15 cellular contexts compared by ENCODE assay signal in the genomic region with DNA sequence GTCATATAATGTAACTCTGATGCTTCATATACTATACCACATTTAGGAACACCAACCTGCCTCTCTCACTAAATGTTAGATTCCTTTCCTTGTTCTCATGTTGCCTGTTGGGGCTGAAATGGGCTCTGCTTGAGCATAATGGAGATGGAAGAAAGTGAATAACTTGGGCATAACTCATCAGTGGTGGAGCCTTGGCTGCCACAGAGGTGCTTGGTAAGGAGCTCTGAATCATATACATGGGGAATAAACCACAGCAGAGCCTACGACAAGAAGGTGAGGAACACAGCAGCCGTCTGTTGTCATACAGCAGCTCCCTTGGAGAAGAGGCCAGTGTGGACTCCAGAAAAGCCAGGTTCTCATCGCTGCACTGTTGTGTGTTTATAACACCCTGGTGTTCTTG.
DNase-seq lines count a peak whose midpoint lies in the region; ATAC-seq and TF ChIP-seq lines count a peak whose summit lies in the region.
"Had no signal": no experiment of that assay in that cellular context is flagged by ENCODE, and none has a peak within 500 bp of the region (broad histone marks: within the 10 kb centered on the region; RNA-seq: fewer than 3 reads in every experiment).

No MANE protein-coding gene starts in this region.

- DNase-seq in activated T-cell treated with anti-CD3 and anti-CD28 coated beads, Interleukin-2, amount 50 U/mL, for 72 hours: peak in 1 of 2 donors; percentile 32
- DNase-seq in activated T-cell treated with anti-CD3 and anti-CD28 coated beads, Interleukin-2, amount 50 U/mL, for 48 hours: no peak
- DNase-seq in Panc1 (ENCODE audit: low read depth, low spot score) (no peak), epithelial cell of esophagus (ENCODE audit: low read depth) (peak; percentile 98)
- DNase-seq in stimulated activated naive CD8-positive, alpha-beta T cell treated with anti-CD3 and anti-CD28 coated beads, Interleukin-15, Interleukin-2, amounts not matched to agents 100 U/mL and 50 U/mL, for 24 hours: peak; percentile 39
- no peak for DNase-seq in CD4-positive, alpha-beta T cell
- DNase-seq in activated effector memory CD4-positive, alpha-beta T cell treated with anti-CD3 and anti-CD28 coated beads, Interleukin-2, amount 50 U/mL, for 16 hours: no peak
- DNase-seq: activated CD4-positive, alpha-beta T cell treated with anti-CD3 and anti-CD28 coated beads for 4 hours; activated naive CD4-positive, alpha-beta T cell treated with anti-CD3 and anti-CD28 coated beads, Interleukin-2, amount 10 ng/mL, durations not matched to agents 7 days and 5 days; AML-193; dermis blood vessel endothelial cell; Karpas-422; left ventricle myocardium superior had no signal

- H3K4me1 Mint-ChIP-seq in activated T-cell treated with anti-CD3 and anti-CD28 coated beads, Interleukin-2, amount 50 U/mL, for 72 hours (ENCODE audit: low read depth): peaks cover 44% of the 10 kb centered on the region
- H3K4me1 Mint-ChIP-seq in CD4-positive, alpha-beta T cell (ENCODE audit: low read depth): peaks cover 20% of the 10 kb centered on the region

- no peak overlapping the region for H3K4me3 ChIP-seq in Panc1 (ENCODE audit: low read depth in 2 of 2, low read length in 2 of 2)
- no peak overlapping the region for H3K4me3 ChIP-seq in epithelial cell of esophagus (ENCODE audit: low read length)
- H3K4me3 ChIP-seq: neural progenitor cell had no signal

- no peaks in the 10 kb centered on the region for H3K9me3 ChIP-seq in Panc1 (ENCODE audit: control insufficient read depth, insufficient read depth, low read depth, low read length)
- no peaks in the 10 kb centered on the region for H3K9me3 ChIP-seq in CD4-positive, alpha-beta T cell (ENCODE audit: control insufficient read depth, low read length)

- ATAC-seq in activated T-cell treated with anti-CD3 and anti-CD28 coated beads, Interleukin-2, amount 50 U/mL, for 72 hours (replicated peaks in 1 of 2): peak; percentile 41 to 68
- ATAC-seq in Panc1: no peak
- ATAC-seq in stimulated activated naive CD8-positive, alpha-beta T cell treated with anti-CD3 and anti-CD28 coated beads, Interleukin-15, Interleukin-2, amounts not matched to agents 100 U/mL and 50 U/mL, for 24 hours: peak; percentile 85
- no peak for ATAC-seq in CD4-positive, alpha-beta T cell (ENCODE audit: poor library complexity)
- ATAC-seq in GM21390 (IDR thresholded peaks at IDR 0.05; ENCODE audit: unreplicated experiment): no peak
- ATAC-seq: left ventricle myocardium superior had no signal

- intact Hi-C loops in Panc1 (cut with micrococcal nuclease; ENCODE audit: unreplicated experiment): no loop called here
- intact Hi-C loops in CD4-positive, alpha-beta T cell (cut with DNase I, micrococcal nuclease): no loop called here

- H3K9me3 Mint-ChIP-seq in activated T-cell treated with anti-CD3 and anti-CD28 coated beads, Interleukin-2, amount 50 U/mL, for 72 hours: peaks cover 0 to 2% of the 10 kb centered on the region in 2 donors
- H3K9me3 Mint-ChIP-seq in CD4-positive, alpha-beta T cell: peaks cover 2% of the 10 kb centered on the region
- H3K9me3 Mint-ChIP-seq: activated naive CD4-positive, alpha-beta T cell treated with anti-CD3 and anti-CD28 coated beads, Interleukin-2, amount 10 ng/mL, durations not matched to agents 7 days and 5 days had no signal

- CTCF ChIA-PET in Panc1 (lab: Charles Lee): interaction anchor here (0.6 kb wide), 1 partner anchor 9 kb away, joined by 6 read pairs; no protein-coding TSS in a partner anchor
- CTCF ChIA-PET in CD4-positive, alpha-beta T cell (lab: Charles Lee): no interaction called here

- H3K27me3 ChIP-seq in Panc1 (ENCODE audit: control insufficient read depth, insufficient read depth, low read length): no peaks in the 10 kb centered on the region
- no peaks in the 10 kb centered on the region for H3K27me3 ChIP-seq in CD4-positive, alpha-beta T cell (ENCODE audit: control insufficient read depth, insufficient read depth, low read length)
- H3K27me3 ChIP-seq: neural progenitor cell had no signal

- H3K27ac ChIP-seq in Panc1 (ENCODE audit: low read length): peak overlapping the region; percentile 98
- H3K27ac ChIP-seq in CD4-positive, alpha-beta T cell (ENCODE audit: low read depth, low read length): no peak overlapping the region
- H3K27ac ChIP-seq: neural progenitor cell had no signal

- no peaks in the 10 kb centered on the region for H3K36me3 ChIP-seq in Panc1 (ENCODE audit: control insufficient read depth, insufficient read depth, low read length)
- H3K36me3 ChIP-seq: neural progenitor cell had no signal

- in situ Hi-C loops in Panc1 (cut with HindIII; ENCODE audit: low pct_unique_long_range_greater_than_20kb, low sequenced_read_pairs): no loop called here

- TF ChIP-seq CTCF in Panc1 (IDR thresholded peaks at IDR 0.05) (no peak), epithelial cell of esophagus (IDR thresholded peaks at IDR 0.05; ENCODE audit: insufficient read depth, low read depth, low read length, missing control alignments) (no peak)
- TF ChIP-seq CTCF in CD4-positive, alpha-beta T cell (IDR thresholded peaks at IDR 0.05): no peak

- H3K27me3 Mint-ChIP-seq in activated T-cell treated with anti-CD3 and anti-CD28 coated beads, Interleukin-2, amount 50 U/mL, for 72 hours (ENCODE audit: low read depth): no peaks in the 10 kb centered on the region
- H3K27me3 Mint-ChIP-seq in CD4-positive, alpha-beta T cell: no peaks in the 10 kb centered on the region
- H3K27me3 Mint-ChIP-seq: activated naive CD4-positive, alpha-beta T cell treated with anti-CD3 and anti-CD28 coated beads, Interleukin-2, amount 10 ng/mL, durations not matched to agents 7 days and 5 days had no signal

- H3K27ac Mint-ChIP-seq in activated T-cell treated with anti-CD3 and anti-CD28 coated beads, Interleukin-2, amount 50 U/mL, for 72 hours: no peak overlapping the region
- no peak overlapping the region for H3K27ac Mint-ChIP-seq in CD4-positive, alpha-beta T cell
- H3K27ac Mint-ChIP-seq: activated naive CD4-positive, alpha-beta T cell treated with anti-CD3 and anti-CD28 coated beads, Interleukin-2, amount 10 ng/mL, durations not matched to agents 7 days and 5 days; neural progenitor cell had no signal

- H3K4me1 ChIP-seq in Panc1 (ENCODE audit: control insufficient read depth, insufficient read depth, low read length): peaks cover 40% of the 10 kb centered on the region

- H3K36me3 Mint-ChIP-seq in activated T-cell treated with anti-CD3 and anti-CD28 coated beads, Interleukin-2, amount 50 U/mL, for 72 hours (ENCODE audit: insufficient read depth in 2 of 2): no peaks in the 10 kb centered on the region
- H3K36me3 Mint-ChIP-seq in CD4-positive, alpha-beta T cell (ENCODE audit: low read depth): no peaks in the 10 kb centered on the region
- H3K36me3 Mint-ChIP-seq: activated naive CD4-positive, alpha-beta T cell treated with anti-CD3 and anti-CD28 coated beads, Interleukin-2, amount 10 ng/mL, durations not matched to agents 7 days and 5 days had no signal

- no TSS peak for BruUV-seq in Panc1 (replicated peaks; lab: Mats Ljungman, UMichigan)

- POLR2A ChIA-PET in Panc1 (lab: Charles Lee): no interaction called here
- POLR2A ChIA-PET in CD4-positive, alpha-beta T cell (lab: Charles Lee): no interaction called here

- peak overlapping the region in 1 of 2 donors; percentile 10 for H3K4me3 Mint-ChIP-seq in activated T-cell treated with anti-CD3 and anti-CD28 coated beads, Interleukin-2, amount 50 U/mL, for 72 hours
- no peak overlapping the region for H3K4me3 Mint-ChIP-seq in CD4-positive, alpha-beta T cell
- H3K4me3 Mint-ChIP-seq: activated naive CD4-positive, alpha-beta T cell treated with anti-CD3 and anti-CD28 coated beads, Interleukin-2, amount 10 ng/mL, durations not matched to agents 7 days and 5 days; neural progenitor cell had no signal

Comparison
In these comparisons a context has a peak if more than half of its experiments do, and no peak if none do; other contexts are left out.
1. ATAC-seq: peak in activated T-cell treated with anti-CD3 and anti-CD28 coated beads, Interleukin-2, amount 50 U/mL, for 72 hours (2 of 2) and stimulated activated naive CD8-positive, alpha-beta T cell treated with anti-CD3 and anti-CD28 coated beads, Interleukin-15, Interleukin-2, amounts not matched to agents 100 U/mL and 50 U/mL, for 24 hours (single experiment); none in Panc1 (single experiment), CD4-positive, alpha-beta T cell (single experiment) and GM21390 (single experiment).
2. DNase-seq: peak in epithelial cell of esophagus (single experiment) and stimulated activated naive CD8-positive, alpha-beta T cell treated with anti-CD3 and anti-CD28 coated beads, Interleukin-15, Interleukin-2, amounts not matched to agents 100 U/mL and 50 U/mL, for 24 hours (single experiment); none in activated T-cell treated with anti-CD3 and anti-CD28 coated beads, Interleukin-2, amount 50 U/mL, for 48 hours (0 of 2), Panc1 (single experiment), CD4-positive, alpha-beta T cell (0 of 10) and activated effector memory CD4-positive, alpha-beta T cell treated with anti-CD3 and anti-CD28 coated beads, Interleukin-2, amount 50 U/mL, for 16 hours (single experiment).